In genomic region chr10:72523932-72524396, GRCh38 we compare ENCODE assay signal across 2 cellular contexts.
TF ChIP-seq lines count a peak whose summit lies in the region.

No MANE protein-coding gene starts in this region.

TF ChIP-seq in A549, 52 proteins besides CTCF, POLR2A, EP300 and RAD21 (continued from another document):
- TF ChIP-seq MAFK (IDR thresholded peaks at IDR 0.05; ENCODE audit: partially characterized antibody): no peak
- TF ChIP-seq HMGXB4 (CRISPR knock-in tag; IDR thresholded peaks at IDR 0.05; ENCODE audit: borderline replicate concordance): no peak
- no peak for TF ChIP-seq KDM5A (IDR thresholded peaks at IDR 0.05)
- TF ChIP-seq HOXB13 (CRISPR knock-in tag; IDR thresholded peaks at IDR 0.05; ENCODE audit: low read depth): no peak
- no peak for TF ChIP-seq POLR2AphosphoS2 (conservative IDR thresholded peaks at IDR 0.05; ENCODE audit: low read length)
- no peak for TF ChIP-seq SREBF2 (IDR thresholded peaks at IDR 0.05)
- no peak for TF ChIP-seq USF2 (IDR thresholded peaks at IDR 0.05)
- TF ChIP-seq PHF8 (IDR thresholded peaks at IDR 0.05; ENCODE audit: borderline replicate concordance, low read depth): no peak

TF ChIP-seq in HepG2, 621 proteins besides CTCF, POLR2A, EP300 and RAD21 (continued from another document and continues in another):
- TF ChIP-seq ZHX2 (IDR thresholded peaks at IDR 0.05; ENCODE audit: low read depth): no peak
- TF ChIP-seq ZHX2 (CRISPR knock-in tag; IDR thresholded peaks at IDR 0.05; ENCODE audit: borderline replicate concordance): no peak
- peak; percentile 52 for TF ChIP-seq ARID5B (CRISPR knock-in tag; IDR thresholded peaks at IDR 0.05)
- no peak for TF ChIP-seq PRDM4 (CRISPR knock-in tag; IDR thresholded peaks at IDR 0.05; ENCODE audit: borderline replicate concordance)
- no peak for TF ChIP-seq MYC (CRISPR knock-in tag; IDR thresholded peaks at IDR 0.05; ENCODE audit: borderline replicate concordance)
- no peak for TF ChIP-seq ZNF784 (CRISPR knock-in tag; IDR thresholded peaks at IDR 0.05; ENCODE audit: borderline replicate concordance)
- TF ChIP-seq GFI1 (CRISPR knock-in tag; IDR thresholded peaks at IDR 0.05; ENCODE audit: borderline replicate concordance): no peak
- no peak for TF ChIP-seq SOX13 (IDR thresholded peaks at IDR 0.05)
- TF ChIP-seq SOX13 (CRISPR knock-in tag; conservative IDR thresholded peaks at IDR 0.05 in 1 of 2, IDR thresholded peaks at IDR 0.05 in 1 of 2): 0 out of 4 replicates have a peak, but pooled peaks of 1 of the 2 experiments have one; percentile 35
- 0 out of 2 replicates have a peak, but pooled peaks have one; percentile 40 for TF ChIP-seq ZNF800 (CRISPR knock-in tag; IDR thresholded peaks at IDR 0.05)
- no peak for TF ChIP-seq ZNF10 (CRISPR knock-in tag; IDR thresholded peaks at IDR 0.05; ENCODE audit: borderline replicate concordance, low read depth)
- TF ChIP-seq FUBP1 (CRISPR knock-in tag; IDR thresholded peaks at IDR 0.05; ENCODE audit: borderline replicate concordance): no peak
- TF ChIP-seq HNF4A (CRISPR knock-in tag; IDR thresholded peaks at IDR 0.05): peak; percentile 66
- TF ChIP-seq EZH2 (conservative IDR thresholded peaks at IDR 0.05; ENCODE audit: low read depth, low read length): no peak
- TF ChIP-seq NFIC (IDR thresholded peaks at IDR 0.05; ENCODE audit: low read length): 0 out of 2 replicates have a peak, but pooled peaks have one; percentile 24
- TF ChIP-seq AHR (CRISPR knock-in tag; IDR thresholded peaks at IDR 0.05): no peak
- TF ChIP-seq SNAPC5 (CRISPR knock-in tag; IDR thresholded peaks at IDR 0.05; ENCODE audit: borderline replicate concordance): no peak
- no peak for TF ChIP-seq SYNCRIP (IDR thresholded peaks at IDR 0.05; ENCODE audit: insufficient read depth, low read depth, low read length)
- peak; percentile 62; the same call in 1 of the 2 replicates for TF ChIP-seq FOXJ3 (CRISPR knock-in tag; IDR thresholded peaks at IDR 0.05; ENCODE audit: borderline replicate concordance)
- TF ChIP-seq MZF1 (CRISPR knock-in tag; IDR thresholded peaks at IDR 0.05; ENCODE audit: borderline replicate concordance): no peak
- TF ChIP-seq ZNF350 (CRISPR knock-in tag; IDR thresholded peaks at IDR 0.05; ENCODE audit: borderline replicate concordance, low read depth): no peak
- no peak for TF ChIP-seq DMAP1 (CRISPR knock-in tag; IDR thresholded peaks at IDR 0.05)
- TF ChIP-seq ISL2 (CRISPR knock-in tag; IDR thresholded peaks at IDR 0.05): no peak
- peak; percentile 41; the same call in 1 of the 2 replicates for TF ChIP-seq KDM6A (CRISPR knock-in tag; IDR thresholded peaks at IDR 0.05; ENCODE audit: low read depth)
- no peak for TF ChIP-seq SIN3A (IDR thresholded peaks at IDR 0.05; ENCODE audit: borderline replicate concordance, low read depth, low read length)
- no peak for TF ChIP-seq ZNF558 (CRISPR knock-in tag; IDR thresholded peaks at IDR 0.05; ENCODE audit: borderline replicate concordance)
- peak; percentile 49 for TF ChIP-seq ASH2L (IDR thresholded peaks at IDR 0.05; ENCODE audit: insufficient read length, low read depth, low read length)
- peak; percentile 80 for TF ChIP-seq TEF (CRISPR knock-in tag; IDR thresholded peaks at IDR 0.05)
- 0 out of 2 replicates have a peak, but pooled peaks have one; percentile 39 for TF ChIP-seq TGIF2 (CRISPR knock-in tag; IDR thresholded peaks at IDR 0.05)
